In the genomic region with DNA sequence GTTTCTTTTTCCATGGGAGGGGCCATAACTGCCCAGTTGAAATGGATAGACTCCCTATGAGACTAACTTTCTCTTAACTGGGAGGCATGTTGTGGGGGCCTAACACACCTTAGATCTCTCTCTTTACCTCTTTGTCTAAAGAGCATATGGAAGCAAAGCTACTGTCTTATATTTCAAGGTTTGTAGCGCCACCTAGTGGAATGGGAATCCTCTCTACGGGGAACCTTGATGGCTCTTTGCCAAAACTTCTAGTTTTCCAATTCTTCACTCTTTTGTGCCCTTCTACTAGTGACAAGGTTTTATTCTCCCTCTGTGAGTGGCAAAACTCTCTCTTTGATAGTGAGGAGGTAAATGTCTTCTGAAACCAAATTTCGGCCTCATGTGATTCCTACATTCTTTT, we compare ENCODE assay signal across 9 cellular contexts.
A peak's percentile ranks its signal among the peaks of the same experiment; 100 is the strongest.
DNase-seq lines count a peak whose midpoint lies in the region; ATAC-seq, FAIRE-seq and TF ChIP-seq lines count a peak whose summit lies in the region.
"Had no signal": no experiment of that assay in that cellular context is flagged by ENCODE, and none has a peak within 500 bp of the region (broad histone marks: within the 10 kb centered on the region; RNA-seq: fewer than 3 reads in every experiment).

No MANE protein-coding gene starts in this region.

- BruUV-seq in HepG2 (replicated peaks; lab: Mats Ljungman, UMichigan), result no TSS peak

- in situ Hi-C loops in HepG2 (cut with HindIII; ENCODE audit: extremely low pct_ligation_motif_present, low pct_unique_long_range_greater_than_20kb), result no loop called here
- in situ Hi-C loops in astrocyte of the spinal cord (cut with HindIII; ENCODE audit: low sequenced_read_pairs), result no loop called here

- H3K4me2 ChIP-seq in HepG2 (ENCODE audit: low read depth, low read length), result no peak overlapping the region
- H3K4me2 ChIP-seq in Loucy (ENCODE audit: low read depth, low read length, poor library complexity, severe bottlenecking), result no peak overlapping the region

- no peaks in the 10 kb centered on the region for H3K27me3 ChIP-seq in HepG2 (ENCODE audit: control insufficient read depth in 1 of 2, insufficient read depth in 2 of 2, low read length in 2 of 2)
- no peaks in the 10 kb centered on the region for H3K27me3 ChIP-seq in right lobe of liver
- H3K27me3 ChIP-seq in Loucy (ENCODE audit: insufficient read depth, low read length, poor library complexity, severe bottlenecking), result no peaks in the 10 kb centered on the region

- H2AFZ ChIP-seq in HepG2 (ENCODE audit: low read length), result no peak overlapping the region
- no peak overlapping the region for H2AFZ ChIP-seq in Loucy (ENCODE audit: low read length)

- H4K20me1 ChIP-seq in HepG2 (ENCODE audit: insufficient read depth, low read length) (no peaks in the 10 kb centered on the region), Loucy (ENCODE audit: insufficient read depth, low read length, poor library complexity, severe bottlenecking) (no peaks in the 10 kb centered on the region)

- DNase-seq in HepG2 (ENCODE audit: low spot score), result peak; percentile 50
- DNase-seq in right lobe of liver, result no peak
- no peak for DNase-seq in astrocyte of the spinal cord (ENCODE audit: low read depth, low spot score)
- no peak for DNase-seq in frontal cortex (ENCODE audit: low spot score in 2 of 2)

- no peak for TF ChIP-seq CTCF in HepG2 (CRISPR knock-in tag; IDR thresholded peaks at IDR 0.05)
- TF ChIP-seq CTCF in right lobe of liver (IDR thresholded peaks at IDR 0.05), result no peak
- TF ChIP-seq CTCF in Loucy (conservative IDR thresholded peaks at IDR 0.05; ENCODE audit: low read length), result peak; percentile 68
- peak; percentile 33 for TF ChIP-seq CTCF in astrocyte of the spinal cord (IDR thresholded peaks at IDR 0.05; ENCODE audit: low read depth, low read length)

- H3K36me3 ChIP-seq in HepG2 (replicated peaks in 1 of 2; ENCODE audit: control insufficient read depth in 1 of 2, insufficient read depth in 2 of 2, low read length in 2 of 2), result no peaks in the 10 kb centered on the region
- no peaks in the 10 kb centered on the region for H3K36me3 ChIP-seq in right lobe of liver
- H3K36me3 ChIP-seq in Loucy (ENCODE audit: insufficient read depth, low read length), result no peaks in the 10 kb centered on the region

- FAIRE-seq in HepG2 (lab: Jason Lieb, UNC) (no peak), frontal cortex (lab: Jason Lieb, UNC) (no peak)
- FAIRE-seq: endothelial cell of umbilical vein had no signal

- no peak for TF ChIP-seq RAD21 in HepG2 (CRISPR knock-in tag; IDR thresholded peaks at IDR 0.05)

- no peak for TF ChIP-seq POLR2A in HepG2 (IDR thresholded peaks at IDR 0.05; ENCODE audit: insufficient read depth in 1 of 2, low read depth in 2 of 2, low read length in 2 of 2)
- TF ChIP-seq POLR2A in right lobe of liver (IDR thresholded peaks at IDR 0.05), result no peak

- H3K9me2 ChIP-seq in Loucy (replicated peaks; ENCODE audit: low read depth, low read length), result no peaks in the 10 kb centered on the region

- ATAC-seq in HepG2 (peak; percentile 74), right lobe of liver (no peak), GM18909 (IDR thresholded peaks at IDR 0.05; ENCODE audit: poor library complexity, unreplicated experiment) (no peak), HG02571 (IDR thresholded peaks at IDR 0.05; ENCODE audit: unreplicated experiment) (no peak), HG03280 (IDR thresholded peaks at IDR 0.05; ENCODE audit: unreplicated experiment) (no peak)

- POLR2A ChIA-PET in HepG2 (lab: Yijun Ruan, JAX), result no interaction called here

- H3K79me2 ChIP-seq in HepG2 (ENCODE audit: insufficient read depth, low read length), result no peaks in the 10 kb centered on the region
- H3K79me2 ChIP-seq in Loucy (ENCODE audit: insufficient read depth, low read length), result no peaks in the 10 kb centered on the region

- H3K27ac ChIP-seq in HepG2 (ENCODE audit: extremely low read length, insufficient read depth, low read length), result no peak overlapping the region
- no peak overlapping the region for H3K27ac ChIP-seq in right lobe of liver

- H3K9me3 ChIP-seq in HepG2 (ENCODE audit: low read length), result peaks cover 32% of the 10 kb centered on the region
- H3K9me3 ChIP-seq in right lobe of liver, result peaks cover 0 to 7% (median 0%) of the 10 kb centered on the region in 4 donors
- no peaks in the 10 kb centered on the region; the same call in 1 of the 2 replicates for H3K9me3 ChIP-seq in Loucy (ENCODE audit: insufficient read depth, low read depth, low read length)

- intact Hi-C loops in HepG2 (cut with micrococcal nuclease; ENCODE audit: unreplicated experiment) (no loop called here), right lobe of liver (cut with DNase I) (no loop called here)

- H3F3A ChIP-seq in Loucy (ENCODE audit: low read depth), result no peaks in the 10 kb centered on the region

- TF ChIP-seq EP300 in HepG2 (IDR thresholded peaks at IDR 0.05; ENCODE audit: low read depth in 2 of 2, low read length in 2 of 2), result no peak
- TF ChIP-seq EP300 in HepG2 (CRISPR knock-in tag; IDR thresholded peaks at IDR 0.05; ENCODE audit: borderline replicate concordance), result no peak

- no peak overlapping the region for H3K4me3 ChIP-seq in HepG2 (replicated peaks in 1 of 3; ENCODE audit: insufficient read depth in 1 of 3, low read depth in 2 of 3, low read length in 3 of 3)
- H3K4me3 ChIP-seq in right lobe of liver, result no peak overlapping the region
- H3K4me3 ChIP-seq in Loucy (ENCODE audit: low read length, poor library complexity, severe bottlenecking), result no peak overlapping the region
- no peak overlapping the region for H3K4me3 ChIP-seq in astrocyte of the spinal cord (ENCODE audit: low read depth, low read length)

- no peak overlapping the region for H3K9ac ChIP-seq in HepG2 (ENCODE audit: insufficient read depth, low read depth, low read length)
- H3K9ac ChIP-seq in Loucy (ENCODE audit: low read depth, low read length, poor library complexity, severe bottlenecking), result no peak overlapping the region

- 0% methylated on average over 3 of the region's 3 CpGs for WGBS in HepG2 (ENCODE audit: low lambda C conversion rate)
- 32% methylated on average over 3 of the region's 3 CpGs for WGBS in right lobe of liver (ENCODE audit: insufficient coverage, low coverage, low lambda C conversion rate, missing lambda C conversion rate)

- H3K4me1 ChIP-seq in HepG2 (ENCODE audit: insufficient read depth, low read length), result no peaks in the 10 kb centered on the region
- H3K4me1 ChIP-seq in right lobe of liver, result no peaks in the 10 kb centered on the region
- no peaks in the 10 kb centered on the region for H3K4me1 ChIP-seq in Loucy (ENCODE audit: insufficient read depth, low read length, poor library complexity, severe bottlenecking)

- CTCF ChIA-PET in HepG2 (lab: Yijun Ruan, JAX; ENCODE audit: low intra/inter-chr PET ratio, low total read pairs), result no interaction called here

TF ChIP-seq in HepG2, 621 proteins besides CTCF, POLR2A, EP300 and RAD21:
- TF ChIP-seq ISX (CRISPR knock-in tag; conservative IDR thresholded peaks at IDR 0.05) (no peak), STAG1 (CRISPR knock-in tag; IDR thresholded peaks at IDR 0.05) (peak; percentile 38)

Comparison
In these comparisons a context has a peak if more than half of its experiments do, and no peak if none do; other contexts are left out.
1. CTCF ChIP-seq: peak in Loucy (single experiment) and astrocyte of the spinal cord (single experiment); none in HepG2 (single experiment) and right lobe of liver (0 of 4).